ENCODE assay signal across 7 cellular contexts in genomic region chr9:108953983-108954574, GRCh38. TPM values are rescaled to one million over a fixed set of nuclear protein-coding genes. Genes with fewer than 3 reads are reported as not detected.
DNase-seq lines count a peak whose midpoint lies in the region; ATAC-seq and TF ChIP-seq lines count a peak whose summit lies in the region.

No MANE protein-coding gene starts in this region.

- no peak for ATAC-seq in T-helper 17 cell
- ATAC-seq in HG03460 (IDR thresholded peaks at IDR 0.05; ENCODE audit: unreplicated experiment): no peak
- ATAC-seq in HG02970 (IDR thresholded peaks at IDR 0.05; ENCODE audit: low FRiP score, unreplicated experiment): no peak

- TF ChIP-seq CTCF in GM10266 (IDR thresholded peaks at IDR 0.05; ENCODE audit: control insufficient read depth, insufficient read depth, low read depth, missing control alignments): peak; percentile 59

- H3K4me2 ChIP-seq in Karpas-422 (ENCODE audit: low read depth, low read length, poor library complexity, severe bottlenecking): no peak overlapping the region

- no peak overlapping the region for H3K27ac ChIP-seq in Karpas-422 (ENCODE audit: low read length)

- peaks cover 2% of the 10 kb centered on the region for H3K4me1 Mint-ChIP-seq in T-helper 17 cell

- DNase-seq in GM10266 (ENCODE audit: extremely low spot score) (peak; percentile 25), Karpas-422 (peak; percentile 80), T-helper 17 cell (no peak), foreskin melanocyte (peak; percentile 35), putamen (ENCODE audit: low spot score) (peak; percentile 65)

- peaks cover 5% of the 10 kb centered on the region; the same call in 1 of the 2 replicates for H3K4me1 ChIP-seq in Karpas-422 (ENCODE audit: low read length)

- H3K79me2 ChIP-seq in Karpas-422 (ENCODE audit: low read length): no peaks in the 10 kb centered on the region

- H2AFZ ChIP-seq in Karpas-422 (ENCODE audit: low read length): no peak overlapping the region

- H3K27me3 Mint-ChIP-seq in T-helper 17 cell: no peaks in the 10 kb centered on the region

- H3K9me3 ChIP-seq in Karpas-422 (ENCODE audit: low read length) (no peaks in the 10 kb centered on the region), T-helper 17 cell (ENCODE audit: control insufficient read depth, low read length, poor library complexity, severe bottlenecking) (no peaks in the 10 kb centered on the region)

- peaks cover 3% of the 10 kb centered on the region for H3K36me3 Mint-ChIP-seq in T-helper 17 cell (ENCODE audit: low read depth)

- H3K9ac ChIP-seq in Karpas-422 (ENCODE audit: low read length): no peak overlapping the region

- H3K9me2 ChIP-seq in Karpas-422 (replicated peaks; ENCODE audit: insufficient read depth, low read length): no peaks in the 10 kb centered on the region

- H3K27ac Mint-ChIP-seq in T-helper 17 cell: peak overlapping the region; percentile 84

- no peaks in the 10 kb centered on the region for H4K20me1 ChIP-seq in Karpas-422 (ENCODE audit: insufficient read depth, low read depth, low read length)

- no peak overlapping the region for H3K4me3 ChIP-seq in Karpas-422 (ENCODE audit: low read length)

- H3K27me3 ChIP-seq in Karpas-422 (ENCODE audit: low read length): no peaks in the 10 kb centered on the region

- peaks cover 8% of the 10 kb centered on the region; the same call in 1 of the 2 replicates for H3K36me3 ChIP-seq in Karpas-422 (ENCODE audit: insufficient read depth, low read length)

- H3K4me3 Mint-ChIP-seq in T-helper 17 cell: no peak overlapping the region

RNA-seq across cellular contexts. Expression of gene ABITRAM, which starts 19.9 kb away (rescaled TPM):
- 9.5 and 22.5 TPM in 2 replicates for total RNA-seq in Karpas-422 (2014; rRNA removed; shearing (Covaris generic); ENCODE audit: low replicate concordance)
- total RNA-seq in T-helper 17 cell: 10 to 100 TPM; 10.5 to 11.1 TPM

RNA-seq across cellular contexts. Expression of gene ELP1, which starts 20.2 kb away (rescaled TPM):
- 41.4 and 60.3 TPM in 2 replicates for total RNA-seq in Karpas-422 (2014; rRNA removed; shearing (Covaris generic); ENCODE audit: low replicate concordance)
- total RNA-seq in T-helper 17 cell: 10 to 100 TPM; 22.0 to 23.2 TPM

RNA-seq across cellular contexts. Expression of gene CTNNAL1, which starts 59.2 kb away (rescaled TPM):
- total RNA-seq in Karpas-422 (2014; rRNA removed; shearing (Covaris generic); ENCODE audit: low replicate concordance): 26.8 and 31.4 TPM in 2 replicates
- 1 to 10 TPM; 3.1 to 9.6 TPM for total RNA-seq in T-helper 17 cell

Comparison
In these comparisons a context has a peak if more than half of its experiments do, and no peak if none do; other contexts are left out.
1. DNase-seq: peak in GM10266 (single experiment), Karpas-422 (single experiment), foreskin melanocyte (single experiment) and putamen (single experiment); none in T-helper 17 cell (0 of 3).